In the genomic region with DNA sequence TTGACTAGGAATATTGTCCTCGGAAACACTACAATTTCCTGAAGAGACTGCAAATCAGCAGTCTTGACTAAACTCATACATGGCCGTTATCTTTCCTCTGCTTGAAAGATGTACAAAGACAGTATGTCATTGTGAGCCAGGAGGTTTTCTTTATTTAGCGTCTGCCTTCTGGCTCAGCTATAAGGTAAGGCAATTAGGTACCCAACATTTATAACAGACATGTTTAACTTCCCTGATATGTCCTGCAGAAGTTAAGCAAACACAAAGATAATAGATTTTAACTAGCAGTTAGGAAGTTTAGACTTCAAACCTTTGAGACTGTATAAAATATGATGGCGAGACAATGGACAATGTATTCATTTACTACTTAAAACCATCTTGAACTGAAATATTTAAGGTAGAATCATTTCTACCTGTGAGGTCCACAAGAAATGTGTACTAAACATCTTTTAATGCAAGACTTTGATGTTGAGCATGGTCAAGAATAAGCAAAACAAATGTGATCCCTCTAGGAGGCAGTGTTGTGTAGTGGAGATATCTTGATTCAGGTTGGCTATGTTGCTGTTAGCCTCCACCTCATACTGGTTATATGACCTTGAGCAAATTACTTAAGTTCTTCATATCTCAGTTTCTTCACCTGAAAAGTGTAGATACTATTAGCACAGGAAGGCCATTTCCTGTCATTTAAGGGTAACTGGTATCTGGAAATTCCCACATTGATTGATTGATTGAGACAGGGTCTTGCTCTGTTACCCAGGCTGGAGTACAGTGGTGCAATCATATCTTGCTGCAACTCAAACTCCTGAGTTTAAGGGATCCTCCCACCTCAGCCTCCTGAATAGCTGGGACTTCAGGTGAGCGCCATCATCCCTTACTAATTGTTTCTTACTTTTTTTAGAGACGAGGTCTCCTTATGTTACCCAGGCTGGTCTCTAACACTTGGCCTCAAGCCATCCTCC, we compare ENCODE assay signal across 8 cellular contexts.
DNase-seq lines count a peak whose midpoint lies in the region; ATAC-seq lines count a peak whose summit lies in the region.

No MANE protein-coding gene starts in this region.

- DNase-seq in G401 (ENCODE audit: low spot score), result peak; percentile 15
- DNase-seq in NCI-H1105 (lab: John Stamatoyannopoulos, UW), result peak; percentile 13
- peak; percentile 83 for DNase-seq in amniotic epithelial cell (ENCODE audit: low read depth)
- DNase-seq in left colon, result no peak
- DNase-seq in activated effector memory CD4-positive, alpha-beta T cell treated with anti-CD3 and anti-CD28 coated beads, Interleukin-2, amount 50 U/mL, for 16 hours, result no peak
- DNase-seq in NCI-H1048 (lab: John Stamatoyannopoulos, UW), result no peak
- no peak for DNase-seq in ureter (ENCODE audit: low spot score)

- ATAC-seq in GM21576 (IDR thresholded peaks at IDR 0.05; ENCODE audit: unreplicated experiment), result peak; percentile 60
- peak; percentile 81 for ATAC-seq in left colon

- in situ Hi-C loops in G401 (cut with HindIII; ENCODE audit: low sequenced_read_pairs), result no loop called here

- intact Hi-C loops in left colon (cut with DNase I, micrococcal nuclease), result no loop called here

Comparison
In these comparisons a context has a peak if more than half of its experiments do, and no peak if none do; other contexts are left out.
1. DNase-seq: peak in G401 (single experiment), NCI-H1105 (single experiment) and amniotic epithelial cell (single experiment); none in left colon (0 of 2), activated effector memory CD4-positive, alpha-beta T cell treated with anti-CD3 and anti-CD28 coated beads, Interleukin-2, amount 50 U/mL, for 16 hours (single experiment), NCI-H1048 (single experiment) and ureter (single experiment).